8 cellular contexts compared by ENCODE assay signal in the genomic region with DNA sequence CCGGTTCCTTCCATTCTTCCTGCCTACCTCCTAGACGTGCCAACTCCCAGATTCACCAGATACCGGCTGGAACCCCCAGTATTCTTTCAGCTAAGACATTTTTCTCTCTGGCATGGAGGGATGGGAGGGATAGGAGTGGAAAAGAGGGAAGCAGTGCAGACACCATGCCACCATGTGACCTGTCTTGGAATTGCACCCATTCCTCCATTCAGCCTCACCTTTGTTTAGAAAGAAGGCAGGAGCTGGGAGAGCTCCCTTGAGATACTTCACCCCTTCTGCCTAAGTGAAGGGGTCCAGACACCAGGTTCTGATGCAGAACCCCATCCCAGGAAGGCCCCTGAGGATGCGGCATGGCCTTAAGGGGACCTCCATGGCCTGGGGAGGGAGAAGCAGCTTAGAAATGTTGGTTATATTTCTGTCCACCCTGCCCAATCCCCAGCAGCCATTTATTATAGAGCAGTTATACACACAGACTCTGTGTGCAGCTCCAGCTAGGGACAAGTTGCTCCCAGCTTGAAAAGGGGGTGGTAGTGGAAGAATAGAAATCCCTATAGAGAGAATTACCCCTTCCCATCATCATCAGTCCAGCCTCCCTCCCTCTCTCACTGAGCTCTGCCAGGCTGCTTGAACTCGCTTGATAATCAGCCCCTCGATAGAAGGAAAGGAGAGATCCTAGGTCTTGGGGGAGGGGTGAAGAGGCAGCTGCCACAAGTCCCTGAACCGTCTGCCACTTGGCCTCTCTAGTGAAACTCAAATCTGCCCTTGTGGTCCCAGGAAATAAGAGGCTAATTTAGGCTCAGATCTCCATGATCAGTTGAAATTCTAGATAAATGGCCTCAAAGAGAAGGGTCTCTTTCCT. TPM values are rescaled to one million over a fixed set of nuclear protein-coding genes. Genes with fewer than 3 reads are reported as not detected.
DNase-seq lines count a peak whose midpoint lies in the region; ATAC-seq, FAIRE-seq and TF ChIP-seq lines count a peak whose summit lies in the region.

No MANE protein-coding gene starts in this region.

- H2AFZ ChIP-seq in astrocyte (ENCODE audit: low read depth, low read length): no peak overlapping the region
- H2AFZ ChIP-seq in keratinocyte (ENCODE audit: control insufficient read depth, low read length): no peak overlapping the region

- H3K27ac ChIP-seq in astrocyte (ENCODE audit: low read depth, low read length) (peak overlapping the region; percentile 92), keratinocyte (ENCODE audit: control insufficient read depth, insufficient read depth, low read length) (peak overlapping the region; percentile 18), subcutaneous abdominal adipose tissue (ENCODE audit: low read depth, low read length) (peak overlapping the region; percentile 61)

- DNase-seq in activated CD4-positive, alpha-beta T cell treated with anti-CD3 and anti-CD28 coated beads, Interleukin-2, amount 10 ng/mL, durations not matched to agents 24 days and 14 days: no peak
- no peak for DNase-seq in activated CD4-positive, alpha-beta T cell treated with anti-CD3 and anti-CD28 coated beads, Interleukin-2, amount 50 U/mL, for 1 hour
- DNase-seq in NCI-H1694 treated with DMSO at 0.1 percent for 48 hours (lab: John Stamatoyannopoulos, UW): peak; percentile 48
- DNase-seq in astrocyte (ENCODE audit: low read depth): peak; percentile 36
- DNase-seq in keratinocyte (ENCODE audit: low read depth, low spot score): no peak

- intact Hi-C loops in activated CD4-positive, alpha-beta T cell treated with anti-CD3 and anti-CD28 coated beads, Interleukin-2, amount 10 ng/mL, durations not matched to agents 24 days and 14 days (cut with micrococcal nuclease): loop anchor here (5.0 kb wide), 1 partner anchor 43 kb away; no protein-coding TSS in a partner anchor

- peaks cover 18% of the 10 kb centered on the region for H3K36me3 Mint-ChIP-seq in activated CD4-positive, alpha-beta T cell treated with anti-CD3 and anti-CD28 coated beads, Interleukin-2, amount 10 ng/mL, durations not matched to agents 24 days and 14 days (ENCODE audit: low read depth)
- H3K36me3 Mint-ChIP-seq in astrocyte (ENCODE audit: low read depth, unreplicated experiment): peaks cover 24% of the 10 kb centered on the region

- H3K9me3 ChIP-seq in astrocyte (ENCODE audit: insufficient read depth, low read depth, low read length) (no peaks in the 10 kb centered on the region), keratinocyte (ENCODE audit: control insufficient read depth, low read depth, low read length) (no peaks in the 10 kb centered on the region), subcutaneous abdominal adipose tissue (ENCODE audit: control insufficient read depth in 5 of 5, low read length in 5 of 5) (no peaks in the 10 kb centered on the region)

- H3K4me3 Mint-ChIP-seq in activated CD4-positive, alpha-beta T cell treated with anti-CD3 and anti-CD28 coated beads, Interleukin-2, amount 10 ng/mL, durations not matched to agents 24 days and 14 days: peak overlapping the region; percentile 28
- H3K4me3 Mint-ChIP-seq in astrocyte (ENCODE audit: unreplicated experiment): peak overlapping the region; percentile 62

- H3K79me2 ChIP-seq in astrocyte (ENCODE audit: insufficient read depth, low read length) (no peaks in the 10 kb centered on the region), keratinocyte (ENCODE audit: control insufficient read depth, insufficient read depth, low read length) (no peaks in the 10 kb centered on the region)

- peaks cover 7% of the 10 kb centered on the region for H3K36me3 ChIP-seq in astrocyte (ENCODE audit: insufficient read depth, low read length)
- peaks cover 6 to 13% of the 10 kb centered on the region in 2 experiments for H3K36me3 ChIP-seq in keratinocyte (ENCODE audit: control insufficient read depth in 2 of 2, extremely low read depth in 1 of 2, insufficient read depth in 2 of 2, low read length in 2 of 2)
- H3K36me3 ChIP-seq in subcutaneous abdominal adipose tissue (ENCODE audit: control insufficient read depth in 5 of 5, insufficient read depth in 5 of 5, low read length in 5 of 5): peaks cover 0 to 19% (median 16%) of the 10 kb centered on the region in 5 donors

- H3K9me3 Mint-ChIP-seq in activated CD4-positive, alpha-beta T cell treated with anti-CD3 and anti-CD28 coated beads, Interleukin-2, amount 10 ng/mL, durations not matched to agents 24 days and 14 days: no peaks in the 10 kb centered on the region
- H3K9me3 Mint-ChIP-seq in astrocyte (ENCODE audit: unreplicated experiment): no peaks in the 10 kb centered on the region

- H3K27me3 ChIP-seq in astrocyte (ENCODE audit: insufficient read depth, low read length) (no peaks in the 10 kb centered on the region), keratinocyte (ENCODE audit: control insufficient read depth, extremely low read depth, insufficient read depth, low read length) (no peaks in the 10 kb centered on the region), subcutaneous abdominal adipose tissue (ENCODE audit: control insufficient read depth in 5 of 5, insufficient read depth in 4 of 5, low read length in 5 of 5) (no peaks in the 10 kb centered on the region)

- H3K4me2 ChIP-seq in astrocyte (ENCODE audit: low read length) (peak overlapping the region; percentile 76), keratinocyte (ENCODE audit: control insufficient read depth, extremely low read depth, insufficient read depth, low read depth, low read length) (no peak overlapping the region)

- H3K4me1 Mint-ChIP-seq in activated CD4-positive, alpha-beta T cell treated with anti-CD3 and anti-CD28 coated beads, Interleukin-2, amount 10 ng/mL, durations not matched to agents 24 days and 14 days: peaks cover 53% of the 10 kb centered on the region
- peaks cover 62% of the 10 kb centered on the region for H3K4me1 Mint-ChIP-seq in astrocyte (ENCODE audit: low read depth, unreplicated experiment)

- ATAC-seq in GM19035 (IDR thresholded peaks at IDR 0.05; ENCODE audit: unreplicated experiment) (no peak), HG03460 (IDR thresholded peaks at IDR 0.05; ENCODE audit: unreplicated experiment) (no peak)

- peak; percentile 65 for TF ChIP-seq CTCF in astrocyte (IDR thresholded peaks at IDR 0.05; ENCODE audit: insufficient read depth, low read depth, low read length)
- TF ChIP-seq CTCF in keratinocyte (optimal IDR thresholded peaks at IDR 0.05 in 1 of 3, IDR thresholded peaks at IDR 0.05 in 1 of 3, conservative IDR thresholded peaks at IDR 0.05 in 1 of 3; ENCODE audit: extremely low read depth in 1 of 3, insufficient read depth in 2 of 3, low read length in 3 of 3): peak in 2 of 3 experiments; percentile 81 to 97

- H3K4me1 ChIP-seq in astrocyte (ENCODE audit: insufficient read depth, low read length) (peaks cover 57% of the 10 kb centered on the region), keratinocyte (ENCODE audit: control insufficient read depth, extremely low read depth, insufficient read depth, low read length) (peaks cover 52% of the 10 kb centered on the region), subcutaneous abdominal adipose tissue (ENCODE audit: control insufficient read depth in 5 of 5, insufficient read depth in 5 of 5, low read length in 5 of 5) (peaks cover 18 to 62% (median 51%) of the 10 kb centered on the region in 5 donors)

- FAIRE-seq in astrocyte (lab: Jason Lieb, UNC) (peak; percentile 50), keratinocyte (lab: Jason Lieb, UNC) (peak; percentile 95)

- H3K9ac ChIP-seq in astrocyte (ENCODE audit: low read length) (peak overlapping the region; percentile 72), keratinocyte (ENCODE audit: control insufficient read depth, extremely low read depth, insufficient read depth, low read length) (peak overlapping the region; percentile 25), subcutaneous abdominal adipose tissue (ENCODE audit: low read length in 5 of 5) (peak overlapping the region in 1 of 5 donors; percentile 29)

- H3K27ac Mint-ChIP-seq in activated CD4-positive, alpha-beta T cell treated with anti-CD3 and anti-CD28 coated beads, Interleukin-2, amount 10 ng/mL, durations not matched to agents 24 days and 14 days: peak overlapping the region; percentile 86
- H3K27ac Mint-ChIP-seq in astrocyte (ENCODE audit: unreplicated experiment): peak overlapping the region; percentile 92

- H3K27me3 Mint-ChIP-seq in activated CD4-positive, alpha-beta T cell treated with anti-CD3 and anti-CD28 coated beads, Interleukin-2, amount 10 ng/mL, durations not matched to agents 24 days and 14 days: no peaks in the 10 kb centered on the region
- H3K27me3 Mint-ChIP-seq in astrocyte (ENCODE audit: low read depth, unreplicated experiment): no peaks in the 10 kb centered on the region

- no peak overlapping the region for H3K4me3 ChIP-seq in astrocyte (ENCODE audit: insufficient read depth, low read depth, low read length)
- H3K4me3 ChIP-seq in keratinocyte (ENCODE audit: control insufficient read depth in 2 of 3, extremely low read depth in 1 of 3, insufficient read depth in 2 of 3, low read depth in 1 of 3, low read length in 3 of 3): no peak overlapping the region
- H3K4me3 ChIP-seq in subcutaneous abdominal adipose tissue (ENCODE audit: low read depth in 1 of 5, low read length in 5 of 5): no peak overlapping the region

- dilution Hi-C loops in keratinocyte (cut with MboI; ENCODE audit: extremely low pct_ligation_motif_present, low sequenced_read_pairs): no loop called here

- H4K20me1 ChIP-seq in astrocyte (ENCODE audit: insufficient read depth, low read length): peaks cover 9% of the 10 kb centered on the region
- no peaks in the 10 kb centered on the region for H4K20me1 ChIP-seq in keratinocyte (ENCODE audit: control insufficient read depth, extremely low read depth, insufficient read depth, low read length)

- no peaks in the 10 kb centered on the region for H3K9me1 ChIP-seq in keratinocyte (ENCODE audit: control insufficient read depth, extremely low read depth, insufficient read depth, low read length)

RNA-seq across cellular contexts. Expression of gene DNAJB5, which starts 5.1 kb away (rescaled TPM):
- total RNA-seq in activated CD4-positive, alpha-beta T cell treated with anti-CD3 and anti-CD28 coated beads, Interleukin-2, amount 10 ng/mL, durations not matched to agents 24 days and 14 days: 7.7 and 10.6 TPM in 2 replicates
- 27.3 and 27.8 TPM in 2 replicates for total RNA-seq in astrocyte
- 2.4 to 3.9 TPM (median 2.7 TPM) in 3 replicates for polyA plus RNA-seq in keratinocyte
- 1.5 TPM for polyA plus RNA-seq in keratinocyte (2011; ENCODE audit: low read depth)
- 3.3 and 4.1 TPM in 2 replicates for polyA plus RNA-seq in keratinocyte (2011; cell fraction: cytosol; rRNA removed)
- 3.0 and 5.0 TPM in 2 replicates for polyA plus RNA-seq in keratinocyte (2011; cell fraction: nucleus; rRNA removed)
- polyA plus RNA-seq in keratinocyte (2012; ENCODE audit: low replicate concordance): 4.5 and 4.8 TPM in 2 replicates
- 1.6 to 3.9 TPM (median 2.8 TPM) in 3 replicates for polyA minus RNA-seq in keratinocyte
- polyA minus RNA-seq in keratinocyte (2011; cell fraction: cytosol; rRNA and poly(A)+ RNA removed): 1.9 TPM
- polyA minus RNA-seq in keratinocyte (2011; cell fraction: nucleus; rRNA and poly(A)+ RNA removed): 1.4 and 1.9 TPM in 2 replicates

RNA-seq across cellular contexts. Expression of gene PHF24, which starts 36.6 kb away (rescaled TPM):
- total RNA-seq in activated CD4-positive, alpha-beta T cell treated with anti-CD3 and anti-CD28 coated beads, Interleukin-2, amount 10 ng/mL, durations not matched to agents 24 days and 14 days: 0.14 and 0.57 TPM in 2 replicates
- total RNA-seq in astrocyte: 0.07 and 0.16 TPM in 2 replicates
- 0.04 to 0.09 TPM (median 0.04 TPM) in 3 replicates for polyA plus RNA-seq in keratinocyte
- polyA plus RNA-seq in keratinocyte (2011; ENCODE audit: low read depth): 1.2 TPM
- polyA plus RNA-seq in keratinocyte (2011; cell fraction: cytosol; rRNA removed): 0.05 and 0.10 TPM in 2 replicates
- 0.11 and 0.15 TPM in 2 replicates for polyA plus RNA-seq in keratinocyte (2011; cell fraction: nucleus; rRNA removed)
- polyA plus RNA-seq in keratinocyte (2012; ENCODE audit: low replicate concordance): 0.44 TPM in 1 of 2 replicates, not detected in the other
- 0.10 to 0.30 TPM (median 0.26 TPM) in 3 replicates for polyA minus RNA-seq in keratinocyte
- not detected for polyA minus RNA-seq in keratinocyte (2011; cell fraction: cytosol; rRNA and poly(A)+ RNA removed)
- polyA minus RNA-seq in keratinocyte (2011; cell fraction: nucleus; rRNA and poly(A)+ RNA removed): 0.11 TPM in 1 of 2 replicates, not detected in the other

Comparison
In these comparisons a context has a peak if more than half of its experiments do, and no peak if none do; other contexts are left out.
1. DNase-seq: peak in NCI-H1694 treated with DMSO at 0.1 percent for 48 hours (single experiment) and astrocyte (single experiment); none in activated CD4-positive, alpha-beta T cell treated with anti-CD3 and anti-CD28 coated beads, Interleukin-2, amount 10 ng/mL, durations not matched to agents 24 days and 14 days (single experiment), activated CD4-positive, alpha-beta T cell treated with anti-CD3 and anti-CD28 coated beads, Interleukin-2, amount 50 U/mL, for 1 hour (single experiment) and keratinocyte (single experiment).
2. H3K27ac ChIP-seq: peak in every context shown above with its lines; median percentile 92 in astrocyte; 61 in subcutaneous abdominal adipose tissue; 18 in keratinocyte.